In the genomic region with DNA sequence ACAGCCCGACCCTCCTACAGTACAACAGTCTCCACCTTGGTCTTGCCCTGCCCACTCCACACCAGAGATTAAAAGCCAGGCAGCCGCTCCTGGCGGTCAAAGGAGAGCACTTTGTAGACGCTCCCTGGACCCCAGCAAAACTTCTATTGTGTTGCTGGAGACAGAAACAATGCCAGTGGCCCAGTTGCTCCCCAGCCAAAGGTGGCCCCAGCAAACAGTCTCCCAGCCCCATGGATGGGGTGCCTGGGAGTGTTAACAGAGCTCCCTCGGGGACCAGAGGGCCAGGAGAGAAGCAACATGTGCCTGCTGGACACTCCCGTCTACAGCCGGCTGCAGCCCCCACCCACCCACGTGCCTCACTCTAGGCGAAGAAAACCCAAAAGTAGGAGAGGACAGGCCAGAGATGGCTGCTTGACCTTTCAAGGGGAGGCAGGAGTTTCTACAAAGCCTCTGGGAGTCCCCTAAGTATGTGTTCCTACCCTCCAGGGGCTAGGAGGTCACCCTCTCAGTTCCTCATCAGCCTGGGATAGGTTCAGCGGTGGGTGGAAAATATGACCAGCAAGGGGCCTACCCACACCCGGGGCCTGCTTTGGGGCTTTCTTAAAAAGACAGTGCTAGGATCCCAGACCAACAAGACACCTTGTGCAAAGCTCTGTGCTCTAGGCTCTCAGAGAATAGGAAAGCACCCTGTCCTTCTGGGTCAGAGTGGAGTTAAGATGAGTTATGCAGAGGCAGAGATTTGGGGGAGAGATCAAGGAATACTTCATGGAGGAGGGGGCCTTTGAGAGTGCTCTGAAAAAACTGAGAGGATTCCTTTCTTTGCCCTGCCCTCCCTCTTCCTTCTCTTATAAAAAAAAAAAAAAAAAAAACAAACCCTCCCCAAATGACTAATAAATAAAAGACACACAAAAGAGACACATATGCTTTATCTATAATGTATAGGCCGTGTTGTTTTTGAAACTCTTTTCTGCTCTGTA, we compare ENCODE assay signal across 8 cellular contexts. TPM values are rescaled to one million over a fixed set of nuclear protein-coding genes. Genes with fewer than 3 reads are reported as not detected.
DNase-seq lines count a peak whose midpoint lies in the region; ATAC-seq and TF ChIP-seq lines count a peak whose summit lies in the region.

No MANE protein-coding gene starts in this region.

- no peaks in the 10 kb centered on the region for H3F3A ChIP-seq in smooth muscle cell (ENCODE audit: low read depth)

- no peaks in the 10 kb centered on the region for H3K36me3 Mint-ChIP-seq in activated B cell treated with CpG ODN at 0.5 μM for 24 hours (ENCODE audit: low read depth)

- no peak for TF ChIP-seq CTCF in activated B cell treated with CpG ODN at 0.5 μM for 24 hours (IDR thresholded peaks at IDR 0.05)
- no peak for TF ChIP-seq CTCF in gastrocnemius medialis (IDR thresholded peaks at IDR 0.05 in 4 of 5, conservative IDR thresholded peaks at IDR 0.05 in 1 of 5)
- TF ChIP-seq CTCF in smooth muscle cell (IDR thresholded peaks at IDR 0.05; ENCODE audit: borderline replicate concordance, insufficient read depth, poor library complexity, severe bottlenecking): no peak

- H3K27me3 Mint-ChIP-seq in activated B cell treated with CpG ODN at 0.5 μM for 24 hours: no peaks in the 10 kb centered on the region

- H4K20me1 ChIP-seq in smooth muscle cell (ENCODE audit: low read depth): no peaks in the 10 kb centered on the region

- H3K4me1 Mint-ChIP-seq in activated B cell treated with CpG ODN at 0.5 μM for 24 hours: peaks cover 50% of the 10 kb centered on the region

- H3K36me3 ChIP-seq in gastrocnemius medialis (no peaks in the 10 kb centered on the region), smooth muscle cell (ENCODE audit: low read depth) (no peaks in the 10 kb centered on the region)

- H3K79me2 ChIP-seq in smooth muscle cell (ENCODE audit: low read depth): no peaks in the 10 kb centered on the region

- H3K4me3 ChIP-seq in gastrocnemius medialis (no peak overlapping the region), smooth muscle cell (no peak overlapping the region)

- 42% methylated on average over 12 of the region's 12 CpGs for WGBS in smooth muscle cell (ENCODE audit: low lambda C conversion rate)

- H3K27me3 ChIP-seq in gastrocnemius medialis (no peaks in the 10 kb centered on the region), smooth muscle cell (ENCODE audit: low read depth) (no peaks in the 10 kb centered on the region)

- no peak for TF ChIP-seq POLR2A in gastrocnemius medialis (IDR thresholded peaks at IDR 0.05)

- no peaks in the 10 kb centered on the region for H3K9me3 ChIP-seq in gastrocnemius medialis
- no peaks in the 10 kb centered on the region for H3K9me3 ChIP-seq in smooth muscle cell (replicated peaks; ENCODE audit: low read depth)

- in situ Hi-C loops in gastrocnemius medialis (cut with MboI; ENCODE audit: low sequenced_read_pairs in 4 of 4): no loop called here

- no peak overlapping the region for H2AFZ ChIP-seq in smooth muscle cell (ENCODE audit: low read depth)

- peak; percentile 61 for DNase-seq in activated B cell treated with CpG ODN at 0.5 μM for 24 hours
- DNase-seq in medulla oblongata (ENCODE audit: extremely low spot score): peak; percentile 44
- DNase-seq in gastrocnemius medialis: no peak
- DNase-seq in smooth muscle cell (lab: John Stamatoyannopoulos, UW; ENCODE audit: unreplicated experiment): no peak
- DNase-seq in COLO668 (lab: John Stamatoyannopoulos, UW; ENCODE audit: unreplicated experiment): no peak

- H3K4me3 Mint-ChIP-seq in activated B cell treated with CpG ODN at 0.5 μM for 24 hours: peak overlapping the region; percentile 39

- no peak overlapping the region for H3K9ac ChIP-seq in smooth muscle cell (ENCODE audit: low read depth)

- CTCF ChIA-PET in activated B cell treated with CpG ODN at 0.5 μM for 24 hours (lab: Charles Lee): no interaction called here

- ATAC-seq in GM18502 (IDR thresholded peaks at IDR 0.05; ENCODE audit: poor library complexity, unreplicated experiment) (peak; percentile 96), GM21381 (IDR thresholded peaks at IDR 0.05; ENCODE audit: unreplicated experiment) (peak; percentile 95), HG03469 (IDR thresholded peaks at IDR 0.05; ENCODE audit: unreplicated experiment) (peak; percentile 77), activated B cell treated with CpG ODN at 0.5 μM for 24 hours (ENCODE audit: low read depth) (peak; percentile 97), gastrocnemius medialis (no peak)

- POLR2A ChIA-PET in activated B cell treated with CpG ODN at 0.5 μM for 24 hours (lab: Charles Lee): interaction anchor here (0.6 to 3.8 kb wide), 11 partner anchors 15 to 108 kb away, joined by 3 to 37 read pairs (median 3); partner anchors contain the start of gene PREX1

- H3K9me3 Mint-ChIP-seq in activated B cell treated with CpG ODN at 0.5 μM for 24 hours: no peaks in the 10 kb centered on the region

- intact Hi-C loops in activated B cell treated with CpG ODN at 0.5 μM for 24 hours (cut with micrococcal nuclease): loop anchor here (1.0 to 2.0 kb wide), 7 partner anchors 15 to 74 kb away; partner anchors contain the start of gene ARFGEF2
- intact Hi-C loops in gastrocnemius medialis (cut with DNase I; ENCODE audit: low total_unique reads): no loop called here

- H3K27ac ChIP-seq in gastrocnemius medialis: no peak overlapping the region
- H3K27ac ChIP-seq in smooth muscle cell (ENCODE audit: low read depth): no peak overlapping the region

- H3K4me1 ChIP-seq in gastrocnemius medialis: no peaks in the 10 kb centered on the region
- no peaks in the 10 kb centered on the region for H3K4me1 ChIP-seq in smooth muscle cell (ENCODE audit: low read depth)

- no peak overlapping the region for H3K4me2 ChIP-seq in smooth muscle cell

- H3K27ac Mint-ChIP-seq in activated B cell treated with CpG ODN at 0.5 μM for 24 hours: peak overlapping the region; percentile 80

RNA-seq across cellular contexts. Expression of gene PREX1, which starts 19.0 kb away (rescaled TPM):
- total RNA-seq in activated B cell treated with CpG ODN at 0.5 μM for 24 hours: 65.0 and 71.4 TPM in 2 replicates
- total RNA-seq in gastrocnemius medialis: 10 to 100 TPM in 1 of 4 donors, 1 to 10 TPM in 3; 7.5 to 10.9 (median 9.1) TPM
- total RNA-seq in smooth muscle cell: 0.04 and 0.31 TPM in 2 replicates
- 0.30 TPM in 1 of 2 replicates, not detected in the other for polyA plus RNA-seq in smooth muscle cell

Comparison
In these comparisons a context has a peak if more than half of its experiments do, and no peak if none do; other contexts are left out.
1. ATAC-seq: peak in GM18502 (single experiment), GM21381 (single experiment), HG03469 (single experiment) and activated B cell treated with CpG ODN at 0.5 μM for 24 hours (single experiment); none in gastrocnemius medialis (0 of 2).
2. DNase-seq: peak in activated B cell treated with CpG ODN at 0.5 μM for 24 hours (single experiment) and medulla oblongata (single experiment); none in gastrocnemius medialis (0 of 2), smooth muscle cell (single experiment) and COLO668 (single experiment).